1 cellular context compared by ENCODE assay signal in genomic region chr5:169226904-169227303, GRCh38.
TF ChIP-seq lines count a peak whose summit lies in the region.

No MANE protein-coding gene starts in this region.

TF ChIP-seq in HepG2, 621 proteins besides CTCF, POLR2A, EP300 and RAD21 (continued from another document):
- TF ChIP-seq REST (IDR thresholded peaks at IDR 0.05; ENCODE audit: borderline replicate concordance in 1 of 2, low read depth in 1 of 2, low read length in 2 of 2) (no peak), RFX3 (CRISPR knock-in tag; IDR thresholded peaks at IDR 0.05) (no peak), ZNF567 (CRISPR knock-in tag; IDR thresholded peaks at IDR 0.05; ENCODE audit: borderline replicate concordance) (no peak), NR1H2 (CRISPR knock-in tag; IDR thresholded peaks at IDR 0.05; ENCODE audit: borderline replicate concordance, low read depth) (no peak), ZHX1 (CRISPR knock-in tag; IDR thresholded peaks at IDR 0.05; ENCODE audit: low read depth) (no peak), ZNF296 (CRISPR knock-in tag; conservative IDR thresholded peaks at IDR 0.05) (no peak), ZNF710 (CRISPR knock-in tag; IDR thresholded peaks at IDR 0.05; ENCODE audit: borderline replicate concordance) (no peak), ATM (IDR thresholded peaks at IDR 0.05; ENCODE audit: borderline replicate concordance) (no peak), ZBTB7B (CRISPR knock-in tag; IDR thresholded peaks at IDR 0.05) (no peak), ZNF766 (CRISPR knock-in tag; IDR thresholded peaks at IDR 0.05; ENCODE audit: borderline replicate concordance) (no peak)
